In the genomic region with DNA sequence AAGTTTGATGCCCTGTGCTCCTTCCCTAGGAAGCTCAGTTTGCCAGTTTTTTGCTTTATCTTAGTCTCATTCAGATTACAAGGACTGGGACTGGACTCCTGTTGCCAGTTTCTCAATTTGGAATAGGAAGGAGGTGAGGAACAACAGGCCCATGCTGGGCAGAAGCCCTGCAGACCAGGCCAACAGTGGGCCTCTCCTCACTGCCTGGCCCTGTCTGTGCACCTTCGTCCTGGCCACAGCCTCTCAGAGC, we compare ENCODE assay signal across 11 cellular contexts. TPM values are rescaled to one million over a fixed set of nuclear protein-coding genes. Genes with fewer than 3 reads are reported as not detected.
DNase-seq lines count a peak whose midpoint lies in the region; ATAC-seq, FAIRE-seq and TF ChIP-seq lines count a peak whose summit lies in the region.
"Had no signal": no experiment of that assay in that cellular context is flagged by ENCODE, and none has a peak within 500 bp of the region (broad histone marks: within the 10 kb centered on the region; RNA-seq: fewer than 3 reads in every experiment).

No MANE protein-coding gene starts in this region.

- H3K27me3 ChIP-seq in astrocyte (ENCODE audit: insufficient read depth, low read length) (no peaks in the 10 kb centered on the region), stomach (no peaks in the 10 kb centered on the region)

- H3K27ac Mint-ChIP-seq in astrocyte (ENCODE audit: unreplicated experiment) = peak overlapping the region; percentile 89

- H3K4me1 Mint-ChIP-seq in astrocyte (ENCODE audit: low read depth, unreplicated experiment) = peaks cover 64% of the 10 kb centered on the region

- peak overlapping the region; percentile 80 for H3K4me2 ChIP-seq in astrocyte (ENCODE audit: low read length)

- FAIRE-seq in H54 (lab: Jason Lieb, UNC) (no peak), astrocyte (lab: Jason Lieb, UNC) (no peak), kidney (lab: Jason Lieb, UNC) (no peak)

- intact Hi-C loops in kidney (cut with DNase I) = no loop called here
- intact Hi-C loops in stomach (cut with DNase I; ENCODE audit: low total_unique reads) = no loop called here

- H3K9me3 ChIP-seq in astrocyte (ENCODE audit: insufficient read depth, low read depth, low read length) (no peaks in the 10 kb centered on the region), kidney (ENCODE audit: control insufficient read depth in 1 of 2, low read length in 2 of 2) (no peaks in the 10 kb centered on the region), stomach (no peaks in the 10 kb centered on the region)

- DNase-seq in H54 (ENCODE audit: insufficient read length, low spot score) = no peak
- DNase-seq in astrocyte (ENCODE audit: low read depth) = no peak
- DNase-seq in kidney = no peak
- DNase-seq in stomach = no peak
- no peak for DNase-seq in stimulated activated CD4-positive, alpha-beta T cell treated with anti-CD3 and anti-CD28 coated beads, Interleukin-1b, Interleukin-23, amount 100 ng/mL, for 48 hours
- DNase-seq in OCI-M2 (lab: John Stamatoyannopoulos, UW; ENCODE audit: unreplicated experiment) = no peak
- DNase-seq: NCI-H82, occipital lobe had no signal

- 0 to 30% (median 21%) methylated on average over 1 of the region's 1 CpG for WGBS in stomach, 5 donors

- H3K36me3 Mint-ChIP-seq in astrocyte (ENCODE audit: low read depth, unreplicated experiment) = peaks cover 28% of the 10 kb centered on the region

- H3K27me3 Mint-ChIP-seq in astrocyte (ENCODE audit: low read depth, unreplicated experiment) = no peaks in the 10 kb centered on the region

- H3K4me3 Mint-ChIP-seq in astrocyte (ENCODE audit: unreplicated experiment) = no peak overlapping the region
- H3K4me3 Mint-ChIP-seq: T-helper 2 cell treated with Interferon-gamma antibody and Interleukin-4, amounts not matched to agents 5 μg/mL and 100 μg/mL, for 36 hours had no signal

- TF ChIP-seq POLR2A in H54 (IDR thresholded peaks at IDR 0.05; ENCODE audit: low read depth, low read length) (peak; percentile 40; the same call in 1 of the 2 replicates), stomach (IDR thresholded peaks at IDR 0.05) (no peak)

- H3K27ac ChIP-seq in astrocyte (ENCODE audit: low read depth, low read length) (peak overlapping the region; percentile 96), kidney (ENCODE audit: low read depth in 2 of 2, low read length in 2 of 2) (peak overlapping the region; percentile 67 to 69), stomach (peak overlapping the region; percentile 39 to 82 (median 73))

- H4K20me1 ChIP-seq in astrocyte (ENCODE audit: insufficient read depth, low read length) = peaks cover 85% of the 10 kb centered on the region

- TF ChIP-seq EP300 in stomach (IDR thresholded peaks at IDR 0.05) = no peak

- no peak for ATAC-seq in HG03520 (IDR thresholded peaks at IDR 0.05; ENCODE audit: unreplicated experiment)
- ATAC-seq in HG02885 (IDR thresholded peaks at IDR 0.05; ENCODE audit: poor library complexity, unreplicated experiment) = no peak

- no peak overlapping the region for H3K4me3 ChIP-seq in astrocyte (ENCODE audit: insufficient read depth, low read depth, low read length)
- no peak overlapping the region for H3K4me3 ChIP-seq in kidney (ENCODE audit: low read length in 2 of 2)
- H3K4me3 ChIP-seq in stomach = no peak overlapping the region

- H3K9ac ChIP-seq in astrocyte (ENCODE audit: low read length) = peak overlapping the region; percentile 81
- H3K9ac ChIP-seq in kidney (ENCODE audit: low read length in 2 of 2) = peak overlapping the region in 1 of 2 donors; percentile 31

- peaks cover 88% of the 10 kb centered on the region for H3K79me2 ChIP-seq in astrocyte (ENCODE audit: insufficient read depth, low read length)

- no peak for TF ChIP-seq CTCF in astrocyte (IDR thresholded peaks at IDR 0.05; ENCODE audit: insufficient read depth, low read depth, low read length)
- TF ChIP-seq CTCF in kidney (IDR thresholded peaks at IDR 0.05; ENCODE audit: borderline replicate concordance, extremely low read depth, insufficient read depth) = no peak
- no peak for TF ChIP-seq CTCF in stomach (IDR thresholded peaks at IDR 0.05)

- no peak overlapping the region for H2AFZ ChIP-seq in astrocyte (ENCODE audit: low read depth, low read length)

- peaks cover 6% of the 10 kb centered on the region for H3K36me3 ChIP-seq in astrocyte (ENCODE audit: insufficient read depth, low read length)
- peaks cover 0 to 6% of the 10 kb centered on the region in 2 donors for H3K36me3 ChIP-seq in kidney (ENCODE audit: control insufficient read depth in 1 of 2, insufficient read depth in 2 of 2, low read length in 2 of 2)
- H3K36me3 ChIP-seq in stomach = peaks cover 0 to 25% (median 23%) of the 10 kb centered on the region in 4 donors

- H3K4me1 ChIP-seq in astrocyte (ENCODE audit: insufficient read depth, low read length) (peaks cover 58% of the 10 kb centered on the region), kidney (ENCODE audit: control insufficient read depth in 1 of 2, insufficient read depth in 1 of 2, low read depth in 1 of 2, low read length in 2 of 2) (peaks cover 37 to 39% of the 10 kb centered on the region in 2 donors), stomach (peaks cover 38 to 94% (median 56%) of the 10 kb centered on the region in 4 donors)

- no peaks in the 10 kb centered on the region for H3K9me3 Mint-ChIP-seq in astrocyte (ENCODE audit: unreplicated experiment)
- H3K9me3 Mint-ChIP-seq: T-helper 2 cell treated with Interferon-gamma antibody and Interleukin-4, amounts not matched to agents 5 μg/mL and 100 μg/mL, for 36 hours had no signal

RNA-seq across cellular contexts. Expression of a gene that starts 23.7 kb away (rescaled TPM):
- total RNA-seq in astrocyte = 127 and 153 TPM in 2 replicates
- total RNA-seq in kidney = 102 TPM
- 31.7 TPM for polyA plus RNA-seq in kidney (ENCODE audit: insufficient read depth, low read depth, low replicate concordance)
- total RNA-seq in stomach = 100 to 1,000 TPM in 3 of 5 donors, 10 to 100 TPM in 2; 28.3 to 289 (median 135) TPM
- polyA plus RNA-seq in stomach = 10 to 100 TPM; 29.3 to 41.9 (median 39.3) TPM

RNA-seq across cellular contexts. Expression of a gene that starts 35.5 kb away (rescaled TPM):
- 13.7 and 14.0 TPM in 2 replicates for total RNA-seq in astrocyte
- 22.4 TPM for total RNA-seq in kidney
- 24.3 TPM for polyA plus RNA-seq in kidney (ENCODE audit: insufficient read depth, low read depth, low replicate concordance)
- total RNA-seq in stomach = 10 to 100 TPM in 4 of 5 donors, 1 to 10 TPM in 1; 7.0 to 26.5 (median 22.8) TPM
- 10 to 100 TPM in 2 of 3 donors, 1 to 10 TPM in 1; 7.0 to 10.8 (median 10.2) TPM for polyA plus RNA-seq in stomach
